12 cellular contexts compared by ENCODE assay signal in genomic region chrX:72097081-72097480, GRCh38.
"Had no signal": no experiment of that assay in that cellular context is flagged by ENCODE, and none has a peak within 500 bp of the region (broad histone marks: within the 10 kb centered on the region; RNA-seq: fewer than 3 reads in every experiment).

No MANE protein-coding gene starts in this region.

- H3K4me3 Mint-ChIP-seq: activated CD4-positive, alpha-beta T cell treated with anti-CD3 and anti-CD28 coated beads, Interleukin-2, amount 10 ng/mL, durations not matched to agents 24 days and 14 days; activated naive CD4-positive, alpha-beta T cell treated with anti-CD3 and anti-CD28 coated beads, Interleukin-2, amount 10 ng/mL, durations not matched to agents 7 days and 5 days; stimulated activated naive CD8-positive, alpha-beta T cell treated with anti-CD3 and anti-CD28 coated beads, Interleukin-15, amount 100 ng/mL, for 72 hours had no signal

- H3K27me3 ChIP-seq: gastroesophageal sphincter, testis had no signal

- ATAC-seq: gastroesophageal sphincter; stimulated activated naive CD8-positive, alpha-beta T cell treated with anti-CD3 and anti-CD28 coated beads, Interleukin-15, amount 100 ng/mL, for 72 hours had no signal

- H3K27ac ChIP-seq: coronary artery, epithelial cell of prostate, gastroesophageal sphincter, left ventricle myocardium inferior, testis had no signal

- H3K27ac Mint-ChIP-seq: activated CD4-positive, alpha-beta T cell treated with anti-CD3 and anti-CD28 coated beads, Interleukin-2, amount 10 ng/mL, durations not matched to agents 24 days and 14 days; activated naive CD4-positive, alpha-beta T cell treated with anti-CD3 and anti-CD28 coated beads, Interleukin-2, amount 10 ng/mL, durations not matched to agents 7 days and 5 days; stimulated activated naive CD8-positive, alpha-beta T cell treated with anti-CD3 and anti-CD28 coated beads, Interleukin-15, amount 100 ng/mL, for 72 hours had no signal

- H3K4me3 ChIP-seq: coronary artery, gastroesophageal sphincter, left ventricle myocardium inferior, testis had no signal

- DNase-seq: activated CD4-positive, alpha-beta T cell treated with anti-CD3 and anti-CD28 coated beads, Interleukin-2, amount 10 ng/mL, durations not matched to agents 24 days and 14 days; activated naive CD4-positive, alpha-beta T cell treated with anti-CD3 and anti-CD28 coated beads, Interleukin-2, amount 10 ng/mL, durations not matched to agents 7 days and 5 days; caudate nucleus; effector memory CD4-positive, alpha-beta T cell; left ventricle myocardium inferior; mesendoderm; stimulated activated CD4-positive, alpha-beta T cell treated with anti-CD3 and anti-CD28 coated beads, Interleukin-2, amount 100 ng/mL, for 48 hours; stimulated activated naive CD8-positive, alpha-beta T cell treated with anti-CD3 and anti-CD28 coated beads, Interleukin-15, amount 100 ng/mL, for 72 hours; testis had no signal

- H3K9me3 Mint-ChIP-seq: activated naive CD4-positive, alpha-beta T cell treated with anti-CD3 and anti-CD28 coated beads, Interleukin-2, amount 10 ng/mL, durations not matched to agents 7 days and 5 days; stimulated activated naive CD8-positive, alpha-beta T cell treated with anti-CD3 and anti-CD28 coated beads, Interleukin-15, amount 100 ng/mL, for 72 hours had no signal

- H3K36me3 ChIP-seq: gastroesophageal sphincter, left ventricle myocardium inferior had no signal

- H3K36me3 Mint-ChIP-seq: activated naive CD4-positive, alpha-beta T cell treated with anti-CD3 and anti-CD28 coated beads, Interleukin-2, amount 10 ng/mL, durations not matched to agents 7 days and 5 days had no signal
